In the genomic region with DNA sequence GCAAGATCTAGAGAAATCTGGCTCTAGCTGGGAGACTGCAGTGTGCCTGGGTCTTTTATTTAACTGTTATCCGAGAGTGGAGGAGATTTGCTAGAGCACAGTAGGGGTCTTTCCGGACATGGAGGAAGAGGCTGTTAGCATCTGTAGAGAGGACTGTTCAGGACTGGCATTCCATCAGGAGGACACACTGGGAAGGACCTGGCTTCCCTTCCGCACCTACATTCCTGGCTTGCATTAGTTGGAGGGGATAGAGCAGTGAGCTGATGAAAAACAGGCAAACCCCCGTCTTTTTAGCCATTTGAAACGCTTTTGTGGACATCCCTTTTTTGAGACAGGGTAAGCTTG, we compare ENCODE assay signal across 21 cellular contexts. TPM values are rescaled to one million over a fixed set of nuclear protein-coding genes. Genes with fewer than 3 reads are reported as not detected.
DNase-seq lines count a peak whose midpoint lies in the region; ATAC-seq and TF ChIP-seq lines count a peak whose summit lies in the region.
"Had no signal": no experiment of that assay in that cellular context is flagged by ENCODE, and none has a peak within 500 bp of the region (broad histone marks: within the 10 kb centered on the region; RNA-seq: fewer than 3 reads in every experiment).

No MANE protein-coding gene starts in this region.

- no peak for TF ChIP-seq POLR2A in Peyer's patch (IDR thresholded peaks at IDR 0.05)

- no peaks in the 10 kb centered on the region for H3K9me3 Mint-ChIP-seq in chondrocyte (ENCODE audit: low read depth)
- peaks cover 0 to 9% (median 4%) of the 10 kb centered on the region in 5 donors for H3K9me3 Mint-ChIP-seq in CD8-positive, alpha-beta memory T cell
- H3K9me3 Mint-ChIP-seq: activated naive CD4-positive, alpha-beta T cell treated with anti-CD3 and anti-CD28 coated beads, Interleukin-2, amount 50 U/mL, for 24 hours; activated T-cell treated with anti-CD3 and anti-CD28 coated beads, Interleukin-2, amount 50 U/mL, for 72 hours; IgD-negative memory B cell; stimulated activated naive CD8-positive, alpha-beta T cell treated with anti-CD3 and anti-CD28 coated beads, Interleukin-15, Interleukin-2, amounts not matched to agents 100 ng/mL and 50 ng/mL, for 24 hours; T-cell had no signal

- WGBS in psoas muscle, 3 donors, result 74 to 79% (median 79%) methylated on average over 5 of the region's 5 CpGs

- no peak overlapping the region for H3K9ac ChIP-seq in iPS-15b (ENCODE audit: low read depth, low read length)

- intact Hi-C loops in psoas muscle (cut with DNase I), result loop anchor here in 1 of 2 donors (5.0 kb wide), 1 partner anchor 298 kb away; no protein-coding TSS in a partner anchor

- no peak for TF ChIP-seq CTCF in chondrocyte (IDR thresholded peaks at IDR 0.05)
- TF ChIP-seq CTCF in psoas muscle (IDR thresholded peaks at IDR 0.05), result no peak
- no peak for TF ChIP-seq CTCF in brain microvascular endothelial cell (IDR thresholded peaks at IDR 0.05; ENCODE audit: low read depth, low read length, missing control alignments)
- TF ChIP-seq CTCF in Peyer's patch (IDR thresholded peaks at IDR 0.05), result no peak

- DNase-seq in H7 (peak; percentile 62), chondrocyte (ENCODE audit: low spot score) (no peak), psoas muscle (no peak), brain microvascular endothelial cell (no peak), Peyer's patch (no peak)
- no peak for DNase-seq in stimulated activated naive CD8-positive, alpha-beta T cell treated with anti-CD3 and anti-CD28 coated beads, Interleukin-15, Interleukin-2, amounts not matched to agents 100 U/mL and 50 U/mL, for 24 hours
- no peak for DNase-seq in CD8-positive, alpha-beta memory T cell
- DNase-seq: activated CD4-positive, alpha-beta T cell treated with anti-CD3 and anti-CD28 coated beads for 36 hours; activated T-cell treated with anti-CD3 and anti-CD28 coated beads, Interleukin-2, amount 50 U/mL, for 72 hours; heart right ventricle; mesenchymal stem cell; naive thymus-derived CD4-positive, alpha-beta T cell; NCI-H1436 treated with DMSO at 0.1 percent for 48 hours; NCI-H2171; Right ventricle myocardium superior; T-cell; upper lobe of left lung had no signal

- no peak overlapping the region; the same call in 1 of the 2 replicates for H3K4me3 ChIP-seq in H7 (ENCODE audit: insufficient read depth, low read depth, low read length)
- H3K4me3 ChIP-seq in iPS-15b (ENCODE audit: low read depth, low read length), result peak overlapping the region; percentile 60
- peak overlapping the region; percentile 72 for H3K4me3 ChIP-seq in psoas muscle
- no peak overlapping the region for H3K4me3 ChIP-seq in brain microvascular endothelial cell (ENCODE audit: low read depth, low read length)
- H3K4me3 ChIP-seq in Peyer's patch, result no peak overlapping the region
- H3K4me3 ChIP-seq in CD8-positive, alpha-beta memory T cell (ENCODE audit: low read length), result no peak overlapping the region

- H3K27ac Mint-ChIP-seq in chondrocyte (ENCODE audit: unreplicated experiment), result peak overlapping the region; percentile 39
- H3K27ac Mint-ChIP-seq in CD8-positive, alpha-beta memory T cell, result no peak overlapping the region
- H3K27ac Mint-ChIP-seq: activated CD4-positive, alpha-beta T cell treated with anti-CD3 and anti-CD28 coated beads for 36 hours; activated naive CD4-positive, alpha-beta T cell treated with anti-CD3 and anti-CD28 coated beads, Interleukin-2, amount 50 U/mL, for 24 hours; activated T-cell treated with anti-CD3 and anti-CD28 coated beads, Interleukin-2, amount 50 U/mL, for 72 hours; IgD-negative memory B cell; naive thymus-derived CD4-positive, alpha-beta T cell; stimulated activated naive CD8-positive, alpha-beta T cell treated with anti-CD3 and anti-CD28 coated beads, Interleukin-15, Interleukin-2, amounts not matched to agents 100 ng/mL and 50 ng/mL, for 24 hours; T-cell had no signal

- peaks cover 2% of the 10 kb centered on the region for H3K36me3 Mint-ChIP-seq in chondrocyte (ENCODE audit: low read depth)
- no peaks in the 10 kb centered on the region for H3K36me3 Mint-ChIP-seq in CD8-positive, alpha-beta memory T cell
- H3K36me3 Mint-ChIP-seq: activated naive CD4-positive, alpha-beta T cell treated with anti-CD3 and anti-CD28 coated beads, Interleukin-2, amount 50 U/mL, for 24 hours; IgD-negative memory B cell; T-cell had no signal

- POLR2A ChIA-PET in CD8-positive, alpha-beta memory T cell (lab: Charles Lee), result no interaction called here

- no peaks in the 10 kb centered on the region for H3K9me3 ChIP-seq in iPS-15b (ENCODE audit: control insufficient read depth, insufficient read depth, low read length)
- no peaks in the 10 kb centered on the region for H3K9me3 ChIP-seq in psoas muscle
- no peaks in the 10 kb centered on the region for H3K9me3 ChIP-seq in Peyer's patch
- no peaks in the 10 kb centered on the region for H3K9me3 ChIP-seq in CD8-positive, alpha-beta memory T cell (ENCODE audit: low read length)
- H3K9me3 ChIP-seq: heart right ventricle, upper lobe of left lung had no signal

- CTCF ChIA-PET in CD8-positive, alpha-beta memory T cell (lab: Charles Lee), result no interaction called here

- no peaks in the 10 kb centered on the region for H3K27me3 Mint-ChIP-seq in chondrocyte (ENCODE audit: low read depth)
- H3K27me3 Mint-ChIP-seq in CD8-positive, alpha-beta memory T cell, result peaks cover 11 to 30% of the 10 kb centered on the region in 2 donors

- no peak overlapping the region for H3K27ac ChIP-seq in psoas muscle
- no peak overlapping the region for H3K27ac ChIP-seq in brain microvascular endothelial cell
- H3K27ac ChIP-seq in Peyer's patch, result no peak overlapping the region
- no peak overlapping the region for H3K27ac ChIP-seq in CD8-positive, alpha-beta memory T cell (ENCODE audit: low read depth, low read length)
- H3K27ac ChIP-seq: heart right ventricle had no signal

- peak overlapping the region; percentile 79 for H3K4me3 Mint-ChIP-seq in chondrocyte (ENCODE audit: unreplicated experiment)
- no peak overlapping the region for H3K4me3 Mint-ChIP-seq in CD8-positive, alpha-beta memory T cell
- H3K4me3 Mint-ChIP-seq: activated CD4-positive, alpha-beta T cell treated with anti-CD3 and anti-CD28 coated beads for 36 hours; activated naive CD4-positive, alpha-beta T cell treated with anti-CD3 and anti-CD28 coated beads, Interleukin-2, amount 50 U/mL, for 24 hours; activated T-cell treated with anti-CD3 and anti-CD28 coated beads, Interleukin-2, amount 50 U/mL, for 72 hours; stimulated activated naive CD8-positive, alpha-beta T cell treated with anti-CD3 and anti-CD28 coated beads, Interleukin-15, Interleukin-2, amounts not matched to agents 100 ng/mL and 50 ng/mL, for 24 hours; T-cell had no signal

- no peak for ATAC-seq in psoas muscle
- no peak for ATAC-seq in stimulated activated naive CD8-positive, alpha-beta T cell treated with anti-CD3 and anti-CD28 coated beads, Interleukin-15, Interleukin-2, amounts not matched to agents 100 U/mL and 50 U/mL, for 24 hours
- ATAC-seq: activated CD4-positive, alpha-beta T cell treated with anti-CD3 and anti-CD28 coated beads for 36 hours; T-cell had no signal

- in situ Hi-C loops in brain microvascular endothelial cell (cut with HindIII; ENCODE audit: low pct_ligation_motif_present, low sequenced_read_pairs), result no loop called here

- peaks cover 53% of the 10 kb centered on the region for H3K4me1 Mint-ChIP-seq in chondrocyte (ENCODE audit: low read depth)
- peaks cover 0 to 4% (median 0%) of the 10 kb centered on the region in 3 donors for H3K4me1 Mint-ChIP-seq in CD8-positive, alpha-beta memory T cell
- H3K4me1 Mint-ChIP-seq: activated naive CD4-positive, alpha-beta T cell treated with anti-CD3 and anti-CD28 coated beads, Interleukin-2, amount 50 U/mL, for 24 hours had no signal

- no peaks in the 10 kb centered on the region for H3K36me3 ChIP-seq in H7 (replicated peaks; ENCODE audit: control insufficient read depth, insufficient read depth, low read length)
- no peaks in the 10 kb centered on the region for H3K36me3 ChIP-seq in iPS-15b (ENCODE audit: control insufficient read depth, insufficient read depth, low read length)
- H3K36me3 ChIP-seq in psoas muscle (ENCODE audit: insufficient read depth in 1 of 2, low read depth in 1 of 2), result no peaks in the 10 kb centered on the region
- H3K36me3 ChIP-seq in brain microvascular endothelial cell (replicated peaks), result no peaks in the 10 kb centered on the region
- no peaks in the 10 kb centered on the region for H3K36me3 ChIP-seq in Peyer's patch
- no peaks in the 10 kb centered on the region for H3K36me3 ChIP-seq in CD8-positive, alpha-beta memory T cell (ENCODE audit: insufficient read depth, low read length)
- H3K36me3 ChIP-seq: heart right ventricle, upper lobe of left lung had no signal

- H3K4me1 ChIP-seq in iPS-15b (ENCODE audit: control insufficient read depth, insufficient read depth, low read length) (peaks cover 5% of the 10 kb centered on the region), psoas muscle (no peaks in the 10 kb centered on the region), Peyer's patch (peaks cover 0 to 14% (median 0%) of the 10 kb centered on the region in 4 donors)
- H3K4me1 ChIP-seq in CD8-positive, alpha-beta memory T cell (ENCODE audit: insufficient read depth, low read length), result no peaks in the 10 kb centered on the region

- H3K27me3 ChIP-seq in H7 (ENCODE audit: control insufficient read depth, insufficient read depth, low read length) (peaks cover 40% of the 10 kb centered on the region), iPS-15b (ENCODE audit: control insufficient read depth, insufficient read depth, low read length) (peaks cover 57% of the 10 kb centered on the region), psoas muscle (ENCODE audit: insufficient read depth in 3 of 3, low read length in 2 of 3) (peaks cover 0 to 31% (median 16%) of the 10 kb centered on the region in 3 donors), brain microvascular endothelial cell (replicated peaks) (no peaks in the 10 kb centered on the region), Peyer's patch (peaks cover 0 to 12% of the 10 kb centered on the region in 2 donors)
- H3K27me3 ChIP-seq in CD8-positive, alpha-beta memory T cell (ENCODE audit: insufficient read depth, low read length, poor library complexity, severe bottlenecking), result no peaks in the 10 kb centered on the region

RNA-seq across cellular contexts. Expression of a gene that starts 0.9 kb away (rescaled TPM):
- total RNA-seq in H7 (2014; rRNA removed; shearing (Covaris generic)), result 3.0 and 6.5 TPM in 2 replicates
- 115 to 147 TPM (median 142 TPM) in 3 replicates for total RNA-seq in chondrocyte
- under 1 TPM; 0.06 to 0.64 (median 0.17) TPM for total RNA-seq in psoas muscle
- polyA plus RNA-seq in psoas muscle, result under 1 TPM; 0.03 to 0.13 (median 0.10) TPM
- 1 to 10 TPM in 3 of 4 donors, under 1 TPM in 1; 0.85 to 5.8 (median 4.5) TPM for total RNA-seq in Peyer's patch
- not detected for total RNA-seq in CD8-positive, alpha-beta memory T cell
- polyA plus RNA-seq in CD8-positive, alpha-beta memory T cell, result not detected
- total RNA-seq: activated CD4-positive, alpha-beta T cell treated with anti-CD3 and anti-CD28 coated beads for 36 hours; activated T-cell treated with anti-CD3 and anti-CD28 coated beads, Interleukin-2, amount 50 U/mL, for 72 hours; naive thymus-derived CD4-positive, alpha-beta T cell had no signal
- polyA plus RNA-seq: IgD-negative memory B cell; naive thymus-derived CD4-positive, alpha-beta T cell had no signal

Comparison
In these comparisons a context has a peak if more than half of its experiments do, and no peak if none do; other contexts are left out.
1. H3K4me3 ChIP-seq: peak in iPS-15b (single experiment) and psoas muscle (single experiment); none in H7 (single experiment), brain microvascular endothelial cell (single experiment), Peyer's patch (0 of 4) and CD8-positive, alpha-beta memory T cell (single experiment).
2. RNA of a gene that starts 0.9 kb away (total RNA-seq): 115 to 147 TPM in chondrocyte; 0.85 to 5.8 TPM in Peyer's patch, 3.0 to 6.5 TPM in H7, 0.06 to 0.64 TPM in psoas muscle and not detected in CD8-positive, alpha-beta memory T cell; every median in the first group is over 10 times any median in the second.